In the genomic region with DNA sequence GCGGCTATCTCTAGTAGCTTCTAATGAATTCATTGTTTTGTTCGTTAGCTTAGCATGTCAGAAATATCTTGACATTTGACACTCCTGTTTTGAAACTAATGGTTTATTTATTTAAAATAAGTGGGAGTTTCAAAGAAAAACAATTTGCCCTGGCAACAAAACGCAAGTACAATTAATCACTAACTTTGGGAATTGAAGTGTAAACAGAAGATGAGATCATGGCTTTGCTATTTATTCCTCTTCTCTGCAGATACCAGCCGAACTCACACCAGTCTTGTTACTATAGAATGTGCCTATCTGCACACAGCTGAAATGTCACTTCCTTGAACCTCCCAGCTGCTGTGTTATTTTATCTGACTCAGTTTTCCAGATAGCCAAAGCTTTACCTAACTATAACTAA, we compare ENCODE assay signal across 1 cellular context.
TF ChIP-seq lines count a peak whose summit lies in the region.

No MANE protein-coding gene starts in this region.

TF ChIP-seq in HepG2, 621 proteins besides CTCF, POLR2A, EP300 and RAD21 (continued from another document and continues in another):
- TF ChIP-seq, protein P1, sequence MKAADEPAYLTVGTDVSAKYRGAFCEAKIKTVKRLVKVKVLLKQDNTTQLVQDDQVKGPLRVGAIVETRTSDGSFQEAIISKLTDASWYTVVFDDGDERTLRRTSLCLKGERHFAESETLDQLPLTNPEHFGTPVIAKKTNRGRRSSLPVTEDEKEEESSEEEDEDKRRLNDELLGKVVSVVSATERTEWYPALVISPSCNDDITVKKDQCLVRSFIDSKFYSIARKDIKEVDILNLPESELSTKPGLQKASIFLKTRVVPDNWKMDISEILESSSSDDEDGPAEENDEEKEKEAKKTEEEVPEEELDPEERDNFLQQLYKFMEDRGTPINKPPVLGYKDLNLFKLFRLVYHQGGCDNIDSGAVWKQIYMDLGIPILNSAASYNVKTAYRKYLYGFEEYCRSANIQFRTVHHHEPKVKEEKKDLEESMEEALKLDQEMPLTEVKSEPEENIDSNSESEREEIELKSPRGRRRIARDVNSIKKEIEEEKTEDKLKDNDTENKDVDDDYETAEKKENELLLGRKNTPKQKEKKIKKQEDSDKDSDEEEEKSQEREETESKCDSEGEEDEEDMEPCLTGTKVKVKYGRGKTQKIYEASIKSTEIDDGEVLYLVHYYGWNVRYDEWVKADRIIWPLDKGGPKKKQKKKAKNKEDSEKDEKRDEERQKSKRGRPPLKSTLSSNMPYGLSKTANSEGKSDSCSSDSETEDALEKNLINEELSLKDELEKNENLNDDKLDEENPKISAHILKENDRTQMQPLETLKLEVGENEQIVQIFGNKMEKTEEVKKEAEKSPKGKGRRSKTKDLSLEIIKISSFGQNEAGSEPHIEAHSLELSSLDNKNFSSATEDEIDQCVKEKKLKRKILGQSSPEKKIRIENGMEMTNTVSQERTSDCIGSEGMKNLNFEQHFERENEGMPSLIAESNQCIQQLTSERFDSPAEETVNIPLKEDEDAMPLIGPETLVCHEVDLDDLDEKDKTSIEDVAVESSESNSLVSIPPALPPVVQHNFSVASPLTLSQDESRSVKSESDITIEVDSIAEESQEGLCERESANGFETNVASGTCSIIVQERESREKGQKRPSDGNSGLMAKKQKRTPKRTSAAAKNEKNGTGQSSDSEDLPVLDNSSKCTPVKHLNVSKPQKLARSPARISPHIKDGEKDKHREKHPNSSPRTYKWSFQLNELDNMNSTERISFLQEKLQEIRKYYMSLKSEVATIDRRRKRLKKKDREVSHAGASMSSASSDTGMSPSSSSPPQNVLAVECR (CRISPR knock-in tag; IDR thresholded peaks at IDR 0.05; ENCODE audit: borderline replicate concordance) = no peak; the same call in 1 of the 2 replicates
- no peak for TF ChIP-seq ZSCAN9 (CRISPR knock-in tag; IDR thresholded peaks at IDR 0.05; ENCODE audit: borderline replicate concordance)
- no peak for TF ChIP-seq ZNF329 (CRISPR knock-in tag; IDR thresholded peaks at IDR 0.05; ENCODE audit: low read depth)
- TF ChIP-seq, protein P2, sequence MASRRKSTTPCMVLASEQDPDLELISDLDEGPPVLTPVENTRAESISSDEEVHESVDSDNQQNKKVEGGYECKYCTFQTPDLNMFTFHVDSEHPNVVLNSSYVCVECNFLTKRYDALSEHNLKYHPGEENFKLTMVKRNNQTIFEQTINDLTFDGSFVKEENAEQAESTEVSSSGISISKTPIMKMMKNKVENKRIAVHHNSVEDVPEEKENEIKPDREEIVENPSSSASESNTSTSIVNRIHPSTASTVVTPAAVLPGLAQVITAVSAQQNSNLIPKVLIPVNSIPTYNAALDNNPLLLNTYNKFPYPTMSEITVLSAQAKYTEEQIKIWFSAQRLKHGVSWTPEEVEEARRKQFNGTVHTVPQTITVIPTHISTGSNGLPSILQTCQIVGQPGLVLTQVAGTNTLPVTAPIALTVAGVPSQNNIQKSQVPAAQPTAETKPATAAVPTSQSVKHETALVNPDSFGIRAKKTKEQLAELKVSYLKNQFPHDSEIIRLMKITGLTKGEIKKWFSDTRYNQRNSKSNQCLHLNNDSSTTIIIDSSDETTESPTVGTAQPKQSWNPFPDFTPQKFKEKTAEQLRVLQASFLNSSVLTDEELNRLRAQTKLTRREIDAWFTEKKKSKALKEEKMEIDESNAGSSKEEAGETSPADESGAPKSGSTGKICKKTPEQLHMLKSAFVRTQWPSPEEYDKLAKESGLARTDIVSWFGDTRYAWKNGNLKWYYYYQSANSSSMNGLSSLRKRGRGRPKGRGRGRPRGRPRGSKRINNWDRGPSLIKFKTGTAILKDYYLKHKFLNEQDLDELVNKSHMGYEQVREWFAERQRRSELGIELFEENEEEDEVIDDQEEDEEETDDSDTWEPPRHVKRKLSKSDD (CRISPR knock-in tag; IDR thresholded peaks at IDR 0.05; ENCODE audit: low read depth) = no peak
- TF ChIP-seq, protein P3, sequence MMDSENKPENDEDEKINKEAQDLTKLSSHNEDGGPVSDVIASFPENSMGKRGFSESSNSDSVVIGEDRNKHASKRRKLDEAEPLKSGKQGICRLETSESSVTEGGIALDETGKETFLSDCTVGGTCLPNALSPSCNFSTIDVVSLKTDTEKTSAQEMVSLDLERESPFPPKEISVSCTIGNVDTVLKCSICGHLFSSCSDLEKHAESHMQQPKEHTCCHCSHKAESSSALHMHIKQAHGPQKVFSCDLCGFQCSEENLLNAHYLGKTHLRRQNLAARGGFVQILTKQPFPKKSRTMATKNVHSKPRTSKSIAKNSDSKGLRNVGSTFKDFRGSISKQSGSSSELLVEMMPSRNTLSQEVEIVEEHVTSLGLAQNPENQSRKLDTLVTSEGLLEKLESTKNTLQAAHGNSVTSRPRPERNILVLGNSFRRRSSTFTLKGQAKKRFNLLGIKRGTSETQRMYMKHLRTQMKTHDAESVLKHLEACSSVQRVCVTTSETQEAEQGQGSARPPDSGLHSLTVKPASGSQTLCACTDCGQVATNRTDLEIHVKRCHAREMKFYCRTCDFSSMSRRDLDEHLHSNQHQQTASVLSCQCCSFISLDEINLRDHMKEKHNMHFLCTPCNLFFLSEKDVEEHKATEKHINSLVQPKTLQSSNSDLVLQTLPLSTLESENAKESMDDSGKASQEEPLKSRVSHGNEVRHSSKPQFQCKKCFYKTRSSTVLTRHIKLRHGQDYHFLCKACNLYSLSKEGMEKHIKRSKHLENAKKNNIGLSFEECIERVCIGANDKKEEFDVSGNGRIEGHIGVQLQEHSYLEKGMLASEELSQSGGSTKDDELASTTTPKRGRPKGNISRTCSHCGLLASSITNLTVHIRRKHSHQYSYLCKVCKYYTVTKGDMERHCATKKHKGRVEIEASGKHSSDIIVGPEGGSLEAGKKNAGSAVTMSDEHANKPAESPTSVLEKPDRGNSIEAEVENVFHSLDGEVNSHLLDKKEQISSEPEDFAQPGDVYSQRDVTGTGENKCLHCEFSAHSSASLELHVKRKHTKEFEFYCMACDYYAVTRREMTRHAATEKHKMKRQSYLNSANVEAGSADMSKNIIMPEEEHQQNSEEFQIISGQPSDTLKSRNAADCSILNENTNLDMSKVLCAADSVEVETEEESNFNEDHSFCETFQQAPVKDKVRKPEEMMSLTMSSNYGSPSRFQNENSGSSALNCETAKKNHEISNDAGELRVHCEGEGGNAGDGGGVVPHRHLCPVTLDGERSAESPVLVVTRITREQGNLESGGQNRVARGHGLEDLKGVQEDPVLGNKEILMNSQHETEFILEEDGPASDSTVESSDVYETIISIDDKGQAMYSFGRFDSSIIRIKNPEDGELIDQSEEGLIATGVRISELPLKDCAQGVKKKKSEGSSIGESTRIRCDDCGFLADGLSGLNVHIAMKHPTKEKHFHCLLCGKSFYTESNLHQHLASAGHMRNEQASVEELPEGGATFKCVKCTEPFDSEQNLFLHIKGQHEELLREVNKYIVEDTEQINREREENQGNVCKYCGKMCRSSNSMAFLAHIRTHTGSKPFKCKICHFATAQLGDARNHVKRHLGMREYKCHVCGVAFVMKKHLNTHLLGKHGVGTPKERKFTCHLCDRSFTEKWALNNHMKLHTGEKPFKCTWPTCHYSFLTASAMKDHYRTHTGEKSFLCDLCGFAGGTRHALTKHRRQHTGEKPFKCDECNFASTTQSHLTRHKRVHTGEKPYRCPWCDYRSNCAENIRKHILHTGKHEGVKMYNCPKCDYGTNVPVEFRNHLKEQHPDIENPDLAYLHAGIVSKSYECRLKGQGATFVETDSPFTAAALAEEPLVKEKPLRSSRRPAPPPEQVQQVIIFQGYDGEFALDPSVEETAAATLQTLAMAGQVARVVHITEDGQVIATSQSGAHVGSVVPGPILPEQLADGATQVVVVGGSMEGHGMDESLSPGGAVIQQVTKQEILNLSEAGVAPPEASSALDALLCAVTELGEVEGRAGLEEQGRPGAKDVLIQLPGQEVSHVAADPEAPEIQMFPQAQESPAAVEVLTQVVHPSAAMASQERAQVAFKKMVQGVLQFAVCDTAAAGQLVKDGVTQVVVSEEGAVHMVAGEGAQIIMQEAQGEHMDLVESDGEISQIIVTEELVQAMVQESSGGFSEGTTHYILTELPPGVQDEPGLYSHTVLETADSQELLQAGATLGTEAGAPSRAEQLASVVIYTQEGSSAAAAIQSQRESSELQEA (CRISPR knock-in tag; IDR thresholded peaks at IDR 0.05; ENCODE audit: not compliant biosample characterization) = no peak
- no peak for TF ChIP-seq ZNF747 (CRISPR knock-in tag; IDR thresholded peaks at IDR 0.05; ENCODE audit: borderline replicate concordance)
- TF ChIP-seq, protein P4, sequence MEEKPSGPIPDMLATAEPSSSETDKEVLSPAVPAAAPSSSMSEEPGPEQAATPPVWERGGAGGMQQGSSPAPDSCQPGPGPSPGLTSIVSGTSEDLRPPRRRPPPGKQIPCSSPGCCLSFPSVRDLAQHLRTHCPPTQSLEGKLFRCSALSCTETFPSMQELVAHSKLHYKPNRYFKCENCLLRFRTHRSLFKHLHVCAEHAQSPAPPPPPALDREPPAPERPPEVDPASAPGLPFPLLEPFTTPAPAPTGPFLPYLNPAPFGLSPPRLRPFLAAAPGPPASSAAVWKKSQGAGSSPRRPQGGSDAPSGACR (CRISPR knock-in tag; IDR thresholded peaks at IDR 0.05) = no peak
- TF ChIP-seq MAFG (CRISPR knock-in tag; IDR thresholded peaks at IDR 0.05) = no peak
- no peak for TF ChIP-seq DMAP1 (CRISPR knock-in tag; IDR thresholded peaks at IDR 0.05)
- TF ChIP-seq ZNF670 (CRISPR knock-in tag; IDR thresholded peaks at IDR 0.05; ENCODE audit: borderline replicate concordance) = no peak
- TF ChIP-seq HNF4G (IDR thresholded peaks at IDR 0.05; ENCODE audit: borderline replicate concordance, low read depth, low read length) = no peak
- TF ChIP-seq HNF4G (CRISPR knock-in tag; IDR thresholded peaks at IDR 0.05; ENCODE audit: borderline replicate concordance, low read depth) = no peak
- TF ChIP-seq FOXJ3 (CRISPR knock-in tag; IDR thresholded peaks at IDR 0.05; ENCODE audit: borderline replicate concordance) = peak; percentile 76; the same call in 1 of the 2 replicates
- TF ChIP-seq, protein P5, sequence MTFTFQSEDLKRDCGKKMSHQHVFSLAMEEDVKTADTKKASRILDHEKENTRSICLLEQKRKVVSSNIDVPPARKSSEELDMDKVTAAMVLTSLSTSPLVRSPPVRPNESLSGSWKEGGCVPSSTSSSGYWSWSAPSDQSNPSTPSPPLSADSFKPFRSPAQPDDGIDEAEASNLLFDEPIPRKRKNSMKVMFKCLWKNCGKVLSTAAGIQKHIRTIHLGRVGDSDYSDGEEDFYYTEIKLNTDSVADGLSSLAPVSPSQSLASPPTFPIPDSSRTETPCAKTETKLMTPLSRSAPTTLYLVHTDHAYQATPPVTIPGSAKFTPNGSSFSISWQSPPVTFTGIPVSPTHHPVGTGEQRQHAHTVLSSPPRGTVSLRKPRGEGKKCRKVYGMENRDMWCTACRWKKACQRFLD (CRISPR knock-in tag; IDR thresholded peaks at IDR 0.05; ENCODE audit: borderline replicate concordance) = no peak
- no peak for TF ChIP-seq ZSCAN22 (CRISPR knock-in tag; IDR thresholded peaks at IDR 0.05)
- no peak for TF ChIP-seq CEBPB (IDR thresholded peaks at IDR 0.05; ENCODE audit: borderline replicate concordance, low read depth, low read length)
- no peak for TF ChIP-seq ZNF546 (CRISPR knock-in tag; conservative IDR thresholded peaks at IDR 0.05)
- no peak; the same call in 1 of the 2 replicates for TF ChIP-seq SALL1 (CRISPR knock-in tag; IDR thresholded peaks at IDR 0.05)
- TF ChIP-seq KDM3A (CRISPR knock-in tag; IDR thresholded peaks at IDR 0.05; ENCODE audit: low read depth) = no peak
- peak; percentile 89 for TF ChIP-seq MIXL1 (CRISPR knock-in tag; IDR thresholded peaks at IDR 0.05)
- TF ChIP-seq ZNF7 (CRISPR knock-in tag; IDR thresholded peaks at IDR 0.05) = no peak
- no peak for TF ChIP-seq TBX3 (IDR thresholded peaks at IDR 0.05; ENCODE audit: borderline replicate concordance)
- TF ChIP-seq, protein P6, sequence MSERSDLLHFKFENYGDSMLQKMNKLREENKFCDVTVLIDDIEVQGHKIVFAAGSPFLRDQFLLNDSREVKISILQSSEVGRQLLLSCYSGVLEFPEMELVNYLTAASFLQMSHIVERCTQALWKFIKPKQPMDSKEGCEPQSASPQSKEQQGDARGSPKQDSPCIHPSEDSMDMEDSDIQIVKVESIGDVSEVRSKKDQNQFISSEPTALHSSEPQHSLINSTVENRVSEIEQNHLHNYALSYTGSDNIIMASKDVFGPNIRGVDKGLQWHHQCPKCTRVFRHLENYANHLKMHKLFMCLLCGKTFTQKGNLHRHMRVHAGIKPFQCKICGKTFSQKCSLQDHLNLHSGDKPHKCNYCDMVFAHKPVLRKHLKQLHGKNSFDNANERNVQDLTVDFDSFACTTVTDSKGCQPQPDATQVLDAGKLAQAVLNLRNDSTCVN (CRISPR knock-in tag; IDR thresholded peaks at IDR 0.05; ENCODE audit: borderline replicate concordance) = no peak
- no peak for TF ChIP-seq BCL6 (CRISPR knock-in tag; IDR thresholded peaks at IDR 0.05)
- TF ChIP-seq RNF2 (conservative IDR thresholded peaks at IDR 0.05; ENCODE audit: low read depth) = no peak
- no peak for TF ChIP-seq ZNF354B (CRISPR knock-in tag; IDR thresholded peaks at IDR 0.05)
- no peak for TF ChIP-seq ZFX (CRISPR knock-in tag; IDR thresholded peaks at IDR 0.05; ENCODE audit: low read depth)
- TF ChIP-seq, protein P7, sequence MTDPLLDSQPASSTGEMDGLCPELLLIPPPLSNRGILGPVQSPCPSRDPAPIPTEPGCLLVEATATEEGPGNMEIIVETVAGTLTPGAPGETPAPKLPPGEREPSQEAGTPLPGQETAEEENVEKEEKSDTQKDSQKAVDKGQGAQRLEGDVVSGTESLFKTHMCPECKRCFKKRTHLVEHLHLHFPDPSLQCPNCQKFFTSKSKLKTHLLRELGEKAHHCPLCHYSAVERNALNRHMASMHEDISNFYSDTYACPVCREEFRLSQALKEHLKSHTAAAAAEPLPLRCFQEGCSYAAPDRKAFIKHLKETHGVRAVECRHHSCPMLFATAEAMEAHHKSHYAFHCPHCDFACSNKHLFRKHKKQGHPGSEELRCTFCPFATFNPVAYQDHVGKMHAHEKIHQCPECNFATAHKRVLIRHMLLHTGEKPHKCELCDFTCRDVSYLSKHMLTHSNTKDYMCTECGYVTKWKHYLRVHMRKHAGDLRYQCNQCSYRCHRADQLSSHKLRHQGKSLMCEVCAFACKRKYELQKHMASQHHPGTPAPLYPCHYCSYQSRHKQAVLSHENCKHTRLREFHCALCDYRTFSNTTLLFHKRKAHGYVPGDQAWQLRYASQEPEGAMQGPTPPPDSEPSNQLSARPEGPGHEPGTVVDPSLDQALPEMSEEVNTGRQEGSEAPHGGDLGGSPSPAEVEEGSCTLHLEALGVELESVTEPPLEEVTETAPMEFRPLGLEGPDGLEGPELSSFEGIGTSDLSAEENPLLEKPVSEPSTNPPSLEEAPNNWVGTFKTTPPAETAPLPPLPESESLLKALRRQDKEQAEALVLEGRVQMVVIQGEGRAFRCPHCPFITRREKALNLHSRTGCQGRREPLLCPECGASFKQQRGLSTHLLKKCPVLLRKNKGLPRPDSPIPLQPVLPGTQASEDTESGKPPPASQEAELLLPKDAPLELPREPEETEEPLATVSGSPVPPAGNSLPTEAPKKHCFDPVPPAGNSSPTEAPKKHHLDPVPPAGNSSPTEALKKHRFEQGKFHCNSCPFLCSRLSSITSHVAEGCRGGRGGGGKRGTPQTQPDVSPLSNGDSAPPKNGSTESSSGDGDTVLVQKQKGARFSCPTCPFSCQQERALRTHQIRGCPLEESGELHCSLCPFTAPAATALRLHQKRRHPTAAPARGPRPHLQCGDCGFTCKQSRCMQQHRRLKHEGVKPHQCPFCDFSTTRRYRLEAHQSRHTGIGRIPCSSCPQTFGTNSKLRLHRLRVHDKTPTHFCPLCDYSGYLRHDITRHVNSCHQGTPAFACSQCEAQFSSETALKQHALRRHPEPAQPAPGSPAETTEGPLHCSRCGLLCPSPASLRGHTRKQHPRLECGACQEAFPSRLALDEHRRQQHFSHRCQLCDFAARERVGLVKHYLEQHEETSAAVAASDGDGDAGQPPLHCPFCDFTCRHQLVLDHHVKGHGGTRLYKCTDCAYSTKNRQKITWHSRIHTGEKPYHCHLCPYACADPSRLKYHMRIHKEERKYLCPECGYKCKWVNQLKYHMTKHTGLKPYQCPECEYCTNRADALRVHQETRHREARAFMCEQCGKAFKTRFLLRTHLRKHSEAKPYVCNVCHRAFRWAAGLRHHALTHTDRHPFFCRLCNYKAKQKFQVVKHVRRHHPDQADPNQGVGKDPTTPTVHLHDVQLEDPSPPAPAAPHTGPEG (CRISPR knock-in tag; IDR thresholded peaks at IDR 0.05) = no peak
- TF ChIP-seq MEIS1 (CRISPR knock-in tag; IDR thresholded peaks at IDR 0.05; ENCODE audit: borderline replicate concordance) = 0 out of 2 replicates have a peak, but pooled peaks have one; percentile 40
